ENCODE assay signal across 17 cellular contexts in the genomic region with DNA sequence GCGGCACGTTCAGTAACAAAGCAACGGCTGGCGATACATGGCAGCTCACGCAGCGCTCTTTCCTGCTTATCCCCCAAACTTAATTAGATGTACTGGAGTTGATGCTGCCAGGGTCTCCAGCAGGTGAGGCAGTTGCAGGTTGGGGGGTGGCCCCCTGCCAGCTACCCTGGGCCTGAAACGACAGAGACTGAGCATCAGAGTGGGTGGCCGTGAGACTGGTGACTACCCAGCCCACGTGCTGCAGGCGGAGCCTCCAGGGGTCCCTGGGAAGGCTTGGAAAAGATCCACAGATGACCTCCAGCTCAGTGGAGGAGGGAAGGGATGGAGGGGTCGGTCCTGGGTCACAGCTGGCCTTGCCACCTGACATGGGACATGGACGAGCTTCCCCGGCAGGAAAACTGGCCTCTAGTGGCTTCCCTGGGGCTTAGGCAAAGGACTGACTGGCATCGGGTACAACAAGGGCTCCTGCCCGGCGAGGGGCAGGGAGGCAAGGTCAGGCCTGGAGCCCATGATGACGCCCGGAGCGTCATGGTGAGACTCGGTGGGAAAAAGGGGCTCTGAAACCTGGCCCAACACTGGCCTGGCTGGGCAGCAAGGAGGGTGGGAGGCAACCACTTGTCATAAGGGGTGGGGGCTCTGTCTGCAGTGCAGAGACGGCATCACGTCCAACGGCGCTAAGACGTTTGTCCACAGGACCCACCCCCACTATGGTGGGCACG. TPM values are rescaled to one million over a fixed set of nuclear protein-coding genes. Genes with fewer than 3 reads are reported as not detected.
"Had no signal": no experiment of that assay in that cellular context is flagged by ENCODE, and none has a peak within 500 bp of the region (broad histone marks: within the 10 kb centered on the region; RNA-seq: fewer than 3 reads in every experiment).

No MANE protein-coding gene starts in this region.

- H3K36me3 Mint-ChIP-seq: naive B cell had no signal

- DNase-seq: activated B cell treated with CpG ODN at 0.5 μM for 24 hours; activated gamma-delta T cell treated with Interleukin-2 at 50 U/mL for 16 hours; aorta; mucosa of descending colon; naive B cell; retina; stimulated activated CD4-positive, alpha-beta T cell treated with anti-CD3 and anti-CD28 coated beads, Interleukin-12 subunit alpha, Interleukin-12 subunit beta, amount 100 ng/mL, for 4 hours; stimulated activated CD4-positive, alpha-beta T cell treated with anti-CD3 and anti-CD28 coated beads, Interleukin-1b, Interleukin-23, amount 100 ng/mL, for 48 hours; stimulated activated naive CD8-positive, alpha-beta T cell treated with anti-CD3 and anti-CD28 coated beads, Interleukin-15, Interleukin-2, amounts not matched to agents 100 U/mL and 50 U/mL, for 24 hours; substantia nigra; T-helper 9 cell; tibial artery; uterus had no signal

- H3K27ac ChIP-seq: coronary artery, SK-N-MC, tibial artery, uterus had no signal

- H3K4me3 Mint-ChIP-seq: activated B cell treated with CpG ODN at 0.5 μM for 24 hours, memory B cell, naive B cell had no signal

- H3K9me3 ChIP-seq: mucosa of descending colon, tibial artery, uterus had no signal

- H3K9me3 Mint-ChIP-seq: activated B cell treated with CpG ODN at 0.5 μM for 24 hours, memory B cell, naive B cell had no signal

- H3K27me3 ChIP-seq: tibial artery, uterus had no signal

- H3K36me3 ChIP-seq: tibial artery, uterus had no signal

- H3K27ac Mint-ChIP-seq: activated B cell treated with CpG ODN at 0.5 μM for 24 hours, memory B cell, naive B cell had no signal

- H3K27me3 Mint-ChIP-seq: activated B cell treated with CpG ODN at 0.5 μM for 24 hours, memory B cell, naive B cell had no signal

- H3K4me1 ChIP-seq: tibial artery, uterus had no signal

- H3K4me1 Mint-ChIP-seq: activated B cell treated with CpG ODN at 0.5 μM for 24 hours, memory B cell had no signal

- H3K4me3 ChIP-seq: coronary artery, mucosa of descending colon, SK-N-MC, tibial artery, uterus had no signal

RNA-seq across cellular contexts. Expression of a gene that starts 24.0 kb away (rescaled TPM):
- total RNA-seq: esophagus mucosa had no signal
